Comparison of ENCODE assay signal across 1 cellular context in genomic region chr12:89138048-89138852, GRCh38.
TF ChIP-seq lines count a peak whose summit lies in the region.

No MANE protein-coding gene starts in this region.

TF ChIP-seq in IMR-90, 13 proteins besides CTCF, POLR2A, EP300 and RAD21 (continued from another document):
- TF ChIP-seq MXI1 (IDR thresholded peaks at IDR 0.05; ENCODE audit: borderline replicate concordance, low read depth, low read length) = no peak
